ENCODE assay signal across 8 cellular contexts in genomic region chr10:101031796-101032636, GRCh38. TPM values are rescaled to one million over a fixed set of nuclear protein-coding genes. Genes with fewer than 3 reads are reported as not detected.
DNase-seq lines count a peak whose midpoint lies in the region; ATAC-seq and TF ChIP-seq lines count a peak whose summit lies in the region.

No MANE protein-coding gene starts in this region.

- peaks cover 15% of the 10 kb centered on the region for H3K36me3 Mint-ChIP-seq in CD4-positive, CD25-positive, alpha-beta regulatory T cell

- no peak for TF ChIP-seq EP300 in esophagus muscularis mucosa (IDR thresholded peaks at IDR 0.05)

- TF ChIP-seq CTCF in OCI-LY7 (conservative IDR thresholded peaks at IDR 0.05; ENCODE audit: low read length) (no peak), esophagus muscularis mucosa (IDR thresholded peaks at IDR 0.05) (peak in 1 of 3 experiments; percentile 3)

- H3K4me2 ChIP-seq in OCI-LY7 (ENCODE audit: low read length), result peak overlapping the region; percentile 65; the same call in 1 of the 2 replicates

- intact Hi-C loops in OCI-LY7 (cut with micrococcal nuclease; ENCODE audit: unreplicated experiment), result no loop called here
- intact Hi-C loops in esophagus muscularis mucosa (cut with DNase I), result no loop called here

- H3K79me2 ChIP-seq in OCI-LY7 (ENCODE audit: insufficient read depth, low read depth, low read length), result no peaks in the 10 kb centered on the region

- H3K4me1 ChIP-seq in CD4-positive, CD25-positive, alpha-beta regulatory T cell (ENCODE audit: control insufficient read depth, insufficient read depth, low read length, poor library complexity, severe bottlenecking), result peaks cover 32% of the 10 kb centered on the region
- no peaks in the 10 kb centered on the region for H3K4me1 ChIP-seq in OCI-LY7 (ENCODE audit: insufficient read depth, low read length, poor library complexity, severe bottlenecking)
- peaks cover 23 to 37% (median 31%) of the 10 kb centered on the region in 4 donors for H3K4me1 ChIP-seq in esophagus muscularis mucosa
- peaks cover 0 to 18% of the 10 kb centered on the region in 2 donors for H3K4me1 ChIP-seq in muscle layer of duodenum (ENCODE audit: control insufficient read depth in 1 of 2, insufficient read depth in 2 of 2, low read length in 2 of 2)

- 0% methylated on average over 22 of the region's 47 CpGs for whole genome bisulfite sequencing in esophagus muscularis mucosa

- peak overlapping the region; percentile 96 to 99 (median 97) for H3K4me3 Mint-ChIP-seq in CD4-positive, CD25-positive, alpha-beta regulatory T cell

- H3K4me3 ChIP-seq in CD4-positive, CD25-positive, alpha-beta regulatory T cell (ENCODE audit: low read depth, low read length), result peak overlapping the region; percentile 84
- no peak overlapping the region for H3K4me3 ChIP-seq in OCI-LY7 (ENCODE audit: low read depth, low read length, poor library complexity, severe bottlenecking)
- peak overlapping the region; percentile 74 to 85 (median 80) for H3K4me3 ChIP-seq in esophagus muscularis mucosa
- H3K4me3 ChIP-seq in muscle layer of duodenum (ENCODE audit: low read depth in 1 of 2, low read length in 2 of 2), result peak overlapping the region; percentile 85 to 88

- peaks cover 4 to 29% (median 21%) of the 10 kb centered on the region in 4 donors for H3K4me1 Mint-ChIP-seq in CD4-positive, CD25-positive, alpha-beta regulatory T cell

- DNase-seq in CD4-positive, CD25-positive, alpha-beta regulatory T cell, result peak; percentile 78 to 89 (median 82)
- DNase-seq in OCI-LY7 (ENCODE audit: low spot score) (no peak), activated T-helper 1 cell treated with Interleukin-2 at 50 U/mL for 16 hours (ENCODE audit: low read depth) (peak; percentile 73), esophagus muscularis mucosa (ENCODE audit: extremely low spot score) (peak; percentile 95), SHP77 treated with DMSO at 0.1 percent for 48 hours (lab: John Stamatoyannopoulos, UW) (no peak)
- DNase-seq in stimulated activated CD8-positive, alpha-beta memory T cell treated with anti-CD3 and anti-CD28 coated beads, Interleukin-4, amount 100 ng/mL, for 48 hours, result peak; percentile 78

- peaks cover 20% of the 10 kb centered on the region for H3K27me3 Mint-ChIP-seq in CD4-positive, CD25-positive, alpha-beta regulatory T cell

- ATAC-seq in CD4-positive, CD25-positive, alpha-beta regulatory T cell (ENCODE audit: low read depth in 2 of 2), result peak; percentile 50 to 52
- peak; percentile 40 for ATAC-seq in HG02642 (IDR thresholded peaks at IDR 0.05; ENCODE audit: poor library complexity, unreplicated experiment)

- TF ChIP-seq POLR2A in esophagus muscularis mucosa (IDR thresholded peaks at IDR 0.05; ENCODE audit: low read depth), result peak; percentile 58

- no peaks in the 10 kb centered on the region for H3K9me2 ChIP-seq in OCI-LY7 (ENCODE audit: insufficient read depth, low read length)

- no peaks in the 10 kb centered on the region; the same call in 1 of the 2 replicates for H4K20me1 ChIP-seq in OCI-LY7 (ENCODE audit: insufficient read depth, low read length)

- POLR2A ChIA-PET in OCI-LY7 (lab: Charles Lee), result no interaction called here

- peaks cover 25% of the 10 kb centered on the region for H3K36me3 ChIP-seq in CD4-positive, CD25-positive, alpha-beta regulatory T cell (ENCODE audit: control insufficient read depth, insufficient read depth, low read length)
- H3K36me3 ChIP-seq in OCI-LY7 (ENCODE audit: insufficient read depth, low read length), result no peaks in the 10 kb centered on the region
- peaks cover 19 to 27% (median 27%) of the 10 kb centered on the region in 4 donors for H3K36me3 ChIP-seq in esophagus muscularis mucosa
- H3K36me3 ChIP-seq in muscle layer of duodenum (ENCODE audit: control insufficient read depth in 1 of 2, insufficient read depth in 2 of 2, low read length in 2 of 2), result peaks cover 23 to 27% of the 10 kb centered on the region in 2 donors

- H3K27me3 ChIP-seq in CD4-positive, CD25-positive, alpha-beta regulatory T cell (ENCODE audit: control insufficient read depth, insufficient read depth, low read length), result no peaks in the 10 kb centered on the region
- H3K27me3 ChIP-seq in esophagus muscularis mucosa, result no peaks in the 10 kb centered on the region
- H3K27me3 ChIP-seq in muscle layer of duodenum (ENCODE audit: low read depth, low read length), result peaks cover 5% of the 10 kb centered on the region

- H3K9me3 ChIP-seq in CD4-positive, CD25-positive, alpha-beta regulatory T cell (ENCODE audit: control insufficient read depth in 2 of 2, low read length in 2 of 2), result no peaks in the 10 kb centered on the region
- H3K9me3 ChIP-seq in OCI-LY7 (ENCODE audit: low read length), result no peaks in the 10 kb centered on the region
- no peaks in the 10 kb centered on the region for H3K9me3 ChIP-seq in esophagus muscularis mucosa
- no peaks in the 10 kb centered on the region for H3K9me3 ChIP-seq in muscle layer of duodenum (ENCODE audit: control insufficient read depth in 1 of 2, low read length in 2 of 2)

- CTCF ChIA-PET in OCI-LY7 (lab: Charles Lee; ENCODE audit: unreplicated experiment), result no interaction called here

- H3K27ac Mint-ChIP-seq in CD4-positive, CD25-positive, alpha-beta regulatory T cell, result peak overlapping the region; percentile 89 to 99 (median 95)

- peak overlapping the region; percentile 94 for H3K27ac ChIP-seq in CD4-positive, CD25-positive, alpha-beta regulatory T cell (ENCODE audit: insufficient read depth, low read length, poor library complexity, severe bottlenecking)
- H3K27ac ChIP-seq in OCI-LY7 (ENCODE audit: low read depth, low read length, poor library complexity, severe bottlenecking) (no peak overlapping the region), esophagus muscularis mucosa (replicated peaks in 1 of 4) (peak overlapping the region; percentile 94 to 99 (median 96)), muscle layer of duodenum (ENCODE audit: low read length) (peak overlapping the region; percentile 92)

- no peaks in the 10 kb centered on the region for H3K9me3 Mint-ChIP-seq in CD4-positive, CD25-positive, alpha-beta regulatory T cell

- no TSS peak for BruUV-seq in OCI-LY7 (replicated peaks; lab: Mats Ljungman, UMichigan)

- no peak overlapping the region for H2AFZ ChIP-seq in OCI-LY7 (ENCODE audit: low read length)

RNA-seq across cellular contexts. Expression of gene SFXN3, which starts 1.0 kb away (rescaled TPM):
- 70.4 TPM for total RNA-seq in CD4-positive, CD25-positive, alpha-beta regulatory T cell
- polyA plus RNA-seq in CD4-positive, CD25-positive, alpha-beta regulatory T cell, result 10 to 100 TPM; 17.7 to 21.1 (median 20.2) TPM
- 0.41 TPM in 1 of 2 replicates, not detected in the other for total RNA-seq in OCI-LY7 (2014; rRNA removed; shearing (Covaris generic))
- total RNA-seq in OCI-LY7 (2022) (0.11 TPM in 1 of 2 replicates, not detected in the other), esophagus muscularis mucosa (10 to 100 TPM; 40.9 to 95.5 (median 76.1) TPM)

RNA-seq across cellular contexts. Expression of gene PDZD7, which starts 1.1 kb away (rescaled TPM):
- total RNA-seq in CD4-positive, CD25-positive, alpha-beta regulatory T cell, result 3.5 TPM
- polyA plus RNA-seq in CD4-positive, CD25-positive, alpha-beta regulatory T cell, result 1 to 10 TPM in 1 of 4 donors, under 1 TPM in 3; 0.59 to 1.1 (median 0.70) TPM
- 1.4 and 2.1 TPM in 2 replicates for total RNA-seq in OCI-LY7 (2014; rRNA removed; shearing (Covaris generic))
- total RNA-seq in OCI-LY7 (2022), result 1.6 and 1.8 TPM in 2 replicates
- total RNA-seq in esophagus muscularis mucosa, result under 1 TPM; under 0.01 to 0.75 (median 0.39) TPM

RNA-seq across cellular contexts. Expression of gene KAZALD1, which starts 29.8 kb away (rescaled TPM):
- total RNA-seq in CD4-positive, CD25-positive, alpha-beta regulatory T cell, result not detected
- under 1 TPM in 1 of 4 donors, not detected in 3; 0.62 TPM for polyA plus RNA-seq in CD4-positive, CD25-positive, alpha-beta regulatory T cell
- total RNA-seq in OCI-LY7 (2014; rRNA removed; shearing (Covaris generic)), result 9.7 and 18.8 TPM in 2 replicates
- total RNA-seq in OCI-LY7 (2022), result 32.2 and 36.4 TPM in 2 replicates
- 1 to 10 TPM; 1.0 to 4.0 (median 2.6) TPM for total RNA-seq in esophagus muscularis mucosa

RNA-seq across cellular contexts. Expression of gene LZTS2, which starts 32.4 kb away (rescaled TPM):
- total RNA-seq in CD4-positive, CD25-positive, alpha-beta regulatory T cell, result 19.3 TPM
- polyA plus RNA-seq in CD4-positive, CD25-positive, alpha-beta regulatory T cell, result 10 to 100 TPM; 11.0 to 16.4 (median 12.3) TPM
- total RNA-seq in OCI-LY7 (2014; rRNA removed; shearing (Covaris generic)), result 10.4 and 13.6 TPM in 2 replicates
- 20.3 and 20.5 TPM in 2 replicates for total RNA-seq in OCI-LY7 (2022)
- total RNA-seq in esophagus muscularis mucosa, result 100 to 1,000 TPM in 3 of 4 donors, 10 to 100 TPM in 1; 90.5 to 209 (median 162) TPM

RNA-seq across cellular contexts. Expression of gene TWNK, which starts 44.7 kb away (rescaled TPM):
- 3.4 TPM for total RNA-seq in CD4-positive, CD25-positive, alpha-beta regulatory T cell
- 10 to 100 TPM in 1 of 4 donors, 1 to 10 TPM in 3; 3.8 to 12.8 (median 6.7) TPM for polyA plus RNA-seq in CD4-positive, CD25-positive, alpha-beta regulatory T cell
- total RNA-seq in OCI-LY7 (2014; rRNA removed; shearing (Covaris generic)), result 14.5 and 15.8 TPM in 2 replicates
- total RNA-seq in OCI-LY7 (2022), result 20.3 and 21.7 TPM in 2 replicates
- total RNA-seq in esophagus muscularis mucosa, result 10 to 100 TPM in 2 of 4 donors, 1 to 10 TPM in 2; 3.7 to 11.1 (median 9.0) TPM

Comparison
In these comparisons a context has a peak if more than half of its experiments do, and no peak if none do; other contexts are left out.
1. DNase-seq: peak in CD4-positive, CD25-positive, alpha-beta regulatory T cell (3 of 3), activated T-helper 1 cell treated with Interleukin-2 at 50 U/mL for 16 hours (single experiment), esophagus muscularis mucosa (single experiment) and stimulated activated CD8-positive, alpha-beta memory T cell treated with anti-CD3 and anti-CD28 coated beads, Interleukin-4, amount 100 ng/mL, for 48 hours (single experiment); none in OCI-LY7 (single experiment) and SHP77 treated with DMSO at 0.1 percent for 48 hours (single experiment).
2. RNA of gene SFXN3, which starts 1.0 kb away (total RNA-seq): 40.9 to 95.5 TPM in esophagus muscularis mucosa and 70.4 TPM in CD4-positive, CD25-positive, alpha-beta regulatory T cell (single experiment); 0.11 to 0.41 TPM in OCI-LY7; every median in the first group is over 10 times any median in the second.